19 cellular contexts compared by ENCODE assay signal in the genomic region with DNA sequence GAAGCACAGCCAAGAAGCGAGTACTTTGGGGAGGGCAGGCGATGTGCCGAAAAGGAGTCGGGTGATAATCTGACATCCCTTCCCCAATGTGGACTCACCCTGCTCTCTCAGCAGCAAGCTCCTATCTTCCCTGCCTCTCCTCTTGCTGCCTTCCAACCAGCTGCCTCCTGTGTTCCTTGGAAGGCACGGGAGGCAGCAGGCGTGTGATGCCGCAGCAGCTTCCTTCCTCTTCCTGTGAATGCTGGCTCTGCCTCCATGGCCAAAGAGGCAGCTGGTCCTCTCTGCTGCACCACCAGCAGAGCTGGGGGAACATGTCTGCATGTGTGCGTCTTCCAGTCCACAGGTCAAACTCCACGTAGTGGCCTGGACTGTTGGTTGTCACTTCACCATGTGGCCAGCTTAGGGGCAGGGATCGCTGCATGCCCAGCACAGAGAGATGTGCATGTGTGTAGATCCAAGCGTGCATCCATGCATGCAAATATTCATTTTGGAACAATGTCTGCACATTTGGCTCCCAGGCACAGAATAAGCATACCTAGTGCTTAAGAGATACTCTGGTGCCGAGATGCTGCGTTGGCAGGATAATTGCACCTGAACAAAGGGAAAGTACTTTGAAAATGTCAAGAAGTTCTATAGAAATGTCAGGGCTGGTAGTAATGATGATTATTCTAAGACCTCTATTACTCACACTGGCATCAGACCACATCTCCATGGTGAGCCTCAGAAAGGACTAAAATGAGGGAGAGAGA.
A peak's percentile ranks its signal among the peaks of the same experiment; 100 is the strongest.
DNase-seq lines count a peak whose midpoint lies in the region; ATAC-seq, FAIRE-seq and TF ChIP-seq lines count a peak whose summit lies in the region.
"Had no signal": no experiment of that assay in that cellular context is flagged by ENCODE, and none has a peak within 500 bp of the region (broad histone marks: within the 10 kb centered on the region; RNA-seq: fewer than 3 reads in every experiment).

No MANE protein-coding gene starts in this region.

- H3K4me3 ChIP-seq in OCI-LY7 (ENCODE audit: low read depth, low read length, poor library complexity, severe bottlenecking) (no peak overlapping the region), body of pancreas (no peak overlapping the region)
- H3K4me3 ChIP-seq: GM12878, GM23338, SK-N-MC had no signal

- TF ChIP-seq CTCF in OCI-LY7 (conservative IDR thresholded peaks at IDR 0.05; ENCODE audit: low read length): no peak
- TF ChIP-seq CTCF in D721Med (IDR thresholded peaks at IDR 0.05; ENCODE audit: insufficient read depth, missing control alignments): no peak
- no peak for TF ChIP-seq CTCF in body of pancreas (IDR thresholded peaks at IDR 0.05)

- POLR2A ChIA-PET in OCI-LY7 (lab: Charles Lee): no interaction called here

- H3K9me3 ChIP-seq in OCI-LY7 (ENCODE audit: low read length) (no peaks in the 10 kb centered on the region), body of pancreas (no peaks in the 10 kb centered on the region)

- FAIRE-seq in D721Med (lab: Jason Lieb, UNC): no peak
- FAIRE-seq: GM12878, RCC 7860 had no signal

- H2AFZ ChIP-seq in OCI-LY7 (ENCODE audit: low read length): no peak overlapping the region

- H3K9me2 ChIP-seq in OCI-LY7 (ENCODE audit: insufficient read depth, low read length): no peaks in the 10 kb centered on the region

- intact Hi-C loops in head of caudate nucleus (cut with DNase I): no loop called here
- intact Hi-C loops in OCI-LY7 (cut with micrococcal nuclease; ENCODE audit: unreplicated experiment): no loop called here
- intact Hi-C loops in body of pancreas (cut with DNase I): no loop called here

- DNase-seq in Kasumi-1 (lab: John Stamatoyannopoulos, UW) (peak; percentile 4 to 15), NCI-H446 (lab: John Stamatoyannopoulos, UW) (peak; percentile 7 to 59), head of caudate nucleus (peak in 34 of 42 donors; percentile 9 to 80 (median 46)), OCI-LY7 (ENCODE audit: low spot score) (no peak), D721Med (ENCODE audit: insufficient read length, low spot score) (no peak), body of pancreas (no peak)
- DNase-seq: Calu3; CD4-positive, CD25-positive, alpha-beta regulatory T cell; DND-41; GDM1; KG1; NCI-H1048; NCI-H510A; Right ventricle myocardium superior had no signal

- no peaks in the 10 kb centered on the region for H3K79me2 ChIP-seq in OCI-LY7 (ENCODE audit: insufficient read depth, low read depth, low read length)

- H3K27ac ChIP-seq in OCI-LY7 (ENCODE audit: low read depth, low read length, poor library complexity, severe bottlenecking) (no peak overlapping the region), body of pancreas (no peak overlapping the region)
- H3K27ac ChIP-seq: SK-N-MC had no signal

- H3K4me1 ChIP-seq in OCI-LY7 (ENCODE audit: insufficient read depth, low read length, poor library complexity, severe bottlenecking) (no peaks in the 10 kb centered on the region), body of pancreas (no peaks in the 10 kb centered on the region)

- WGBS in body of pancreas, 2 donors: 69 to 80% methylated on average over 13 of the region's 13 CpGs

- TF ChIP-seq POLR2A in body of pancreas (IDR thresholded peaks at IDR 0.05): no peak

- CTCF ChIA-PET in OCI-LY7 (lab: Charles Lee; ENCODE audit: unreplicated experiment): no interaction called here

- H3K4me2 ChIP-seq in OCI-LY7 (ENCODE audit: low read length): no peak overlapping the region
- H3K4me2 ChIP-seq: GM23338 had no signal

- H3K36me3 ChIP-seq in OCI-LY7 (ENCODE audit: insufficient read depth, low read length) (no peaks in the 10 kb centered on the region), body of pancreas (replicated peaks in 1 of 2; ENCODE audit: insufficient read depth in 1 of 2, low read depth in 2 of 2) (no peaks in the 10 kb centered on the region)

- no peaks in the 10 kb centered on the region for H4K20me1 ChIP-seq in OCI-LY7 (ENCODE audit: insufficient read depth, low read length)

- H3K27me3 ChIP-seq in body of pancreas: peaks cover 0 to 5% of the 10 kb centered on the region in 2 donors

- BruUV-seq in OCI-LY7 (replicated peaks; lab: Mats Ljungman, UMichigan): no TSS peak

- no peak for ATAC-seq in GM18519 (IDR thresholded peaks at IDR 0.05; ENCODE audit: low FRiP score, unreplicated experiment)
- no peak for ATAC-seq in body of pancreas
- ATAC-seq: GM12878 had no signal

Comparison
In these comparisons a context has a peak if more than half of its experiments do, and no peak if none do; other contexts are left out.
1. DNase-seq: peak in Kasumi-1 (2 of 2), NCI-H446 (2 of 2) and head of caudate nucleus (34 of 42); none in OCI-LY7 (single experiment), D721Med (single experiment) and body of pancreas (0 of 4).